Comparison of ENCODE assay signal across 1 cellular context in the genomic region with DNA sequence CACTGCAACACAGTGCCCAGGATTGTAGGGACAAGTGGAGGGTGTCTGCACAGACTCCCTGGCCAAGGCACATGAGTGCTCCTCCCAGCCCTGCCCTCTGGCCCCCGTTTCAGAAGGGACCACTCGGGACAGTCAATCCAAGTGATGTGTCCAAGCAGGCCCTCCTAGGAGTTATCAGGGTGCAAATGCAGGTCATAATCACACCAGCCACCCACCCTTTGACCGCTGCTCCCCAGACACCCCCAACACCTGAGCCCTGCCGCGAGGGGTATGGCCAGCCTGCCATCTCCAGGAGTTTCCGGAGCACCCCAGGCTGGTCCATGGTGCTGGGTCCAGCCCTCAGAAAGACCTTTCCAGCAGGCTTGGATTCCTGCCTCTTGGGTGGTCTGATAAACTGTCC.
TF ChIP-seq lines count a peak whose summit lies in the region.

No MANE protein-coding gene starts in this region.

TF ChIP-seq in IMR-90, 13 proteins besides CTCF, POLR2A, EP300 and RAD21 (continued from another document):
- no peak for TF ChIP-seq NFE2L2 (IDR thresholded peaks at IDR 0.05; ENCODE audit: low read depth, low read length)
- TF ChIP-seq BHLHE40 (IDR thresholded peaks at IDR 0.05; ENCODE audit: low read depth, low read length) = no peak
- TF ChIP-seq SMC3 (IDR thresholded peaks at IDR 0.05; ENCODE audit: low read depth, low read length) = no peak
- TF ChIP-seq CHD1 (IDR thresholded peaks at IDR 0.05; ENCODE audit: low read depth, low read length) = no peak
- TF ChIP-seq MAZ (IDR thresholded peaks at IDR 0.05; ENCODE audit: borderline replicate concordance, low read depth, low read length) = no peak
- TF ChIP-seq, protein P1, sequence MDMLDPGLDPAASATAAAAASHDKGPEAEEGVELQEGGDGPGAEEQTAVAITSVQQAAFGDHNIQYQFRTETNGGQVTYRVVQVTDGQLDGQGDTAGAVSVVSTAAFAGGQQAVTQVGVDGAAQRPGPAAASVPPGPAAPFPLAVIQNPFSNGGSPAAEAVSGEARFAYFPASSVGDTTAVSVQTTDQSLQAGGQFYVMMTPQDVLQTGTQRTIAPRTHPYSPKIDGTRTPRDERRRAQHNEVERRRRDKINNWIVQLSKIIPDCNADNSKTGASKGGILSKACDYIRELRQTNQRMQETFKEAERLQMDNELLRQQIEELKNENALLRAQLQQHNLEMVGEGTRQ (IDR thresholded peaks at IDR 0.05; ENCODE audit: low read depth, low read length) = no peak
- no peak for TF ChIP-seq CEBPB (IDR thresholded peaks at IDR 0.05; ENCODE audit: low read depth, low read length)
- no peak for TF ChIP-seq RCOR1 (IDR thresholded peaks at IDR 0.05; ENCODE audit: insufficient replicate concordance, low read length)
- no peak for TF ChIP-seq FOS (IDR thresholded peaks at IDR 0.05; ENCODE audit: low read depth, low read length)
- no peak for TF ChIP-seq RFX5 (IDR thresholded peaks at IDR 0.05; ENCODE audit: low read depth, low read length)
- TF ChIP-seq MAFK (IDR thresholded peaks at IDR 0.05; ENCODE audit: low read depth, low read length) = no peak
